ENCODE assay signal across 8 cellular contexts in the genomic region with DNA sequence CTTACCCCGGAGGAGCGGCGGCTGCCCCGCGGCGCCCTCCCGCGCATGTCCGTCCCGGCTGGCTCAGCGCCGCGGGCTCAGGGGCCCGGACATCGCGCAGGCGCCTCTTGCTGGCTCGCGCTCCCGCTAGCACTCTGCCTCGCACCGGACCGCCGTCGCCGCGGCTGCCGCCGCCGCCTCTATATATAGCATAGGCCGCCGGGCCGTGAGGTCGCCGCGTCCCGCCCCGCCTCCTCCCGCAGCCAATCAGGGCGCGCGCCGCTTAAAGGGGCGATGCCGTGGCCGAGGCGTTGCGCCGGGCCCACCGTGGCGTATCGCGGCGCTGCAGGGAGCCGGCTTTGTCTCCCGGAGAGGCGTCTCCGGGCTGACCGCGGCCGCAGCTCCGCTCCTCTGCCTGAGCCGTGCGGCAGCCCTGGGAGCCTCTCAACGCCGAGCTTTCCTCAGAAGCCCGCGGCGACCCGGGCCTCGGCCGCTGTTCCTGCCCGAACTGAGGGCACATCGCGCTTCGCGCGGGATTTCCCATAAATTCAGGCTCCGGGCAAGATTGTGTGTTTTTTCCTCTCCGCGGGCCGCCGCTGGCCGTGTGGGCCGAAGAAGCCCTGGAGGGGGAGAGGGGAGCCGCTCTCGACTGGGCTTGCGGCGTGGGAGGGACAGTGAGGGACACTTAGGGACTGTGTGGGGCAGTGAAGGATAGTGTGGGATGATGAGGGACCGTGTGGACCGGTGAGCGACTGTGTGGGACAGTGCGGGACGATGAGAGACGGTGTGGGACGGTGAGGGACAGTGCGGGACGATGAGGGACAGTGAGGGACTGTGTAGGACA. TPM values are rescaled to one million over a fixed set of nuclear protein-coding genes. Genes with fewer than 3 reads are reported as not detected.
DNase-seq lines count a peak whose midpoint lies in the region; ATAC-seq, FAIRE-seq and TF ChIP-seq lines count a peak whose summit lies in the region.

Gene ERRFI1, minus strand, starts transcription at position 157 of the 823 bp plus-strand sequence. CDS start 10,690 bp downstream, outside the sequence.

- DNase-seq in GM12865 (ENCODE audit: low read depth) (peak; percentile 94), NCI-H2029 (lab: John Stamatoyannopoulos, UW) (peak; percentile 81), activated B cell treated with CpG ODN at 0.5 μM for 24 hours (peak; percentile 92), bronchial epithelial cell (ENCODE audit: low read depth) (peak; percentile 67)
- no peak for DNase-seq in NK-92 treated with Interleukin-12 subunit alpha and Interleukin-12 subunit beta, amount 100 ng/mL, for 24 hours (lab: John Stamatoyannopoulos, UW)

- H3K4me3 Mint-ChIP-seq in activated B cell treated with CpG ODN at 0.5 μM for 24 hours, result peak within 1 kb of the TSS; percentile 86

- H3K4me1 ChIP-seq in iPS-20b (ENCODE audit: insufficient read depth, low read length) (peaks cover 43% of the 10 kb centered on the region), skeletal muscle tissue (ENCODE audit: control insufficient read depth in 3 of 3, insufficient read depth in 3 of 3, low read length in 3 of 3) (peaks cover 25 to 31% (median 29%) of the 10 kb centered on the region in 3 donors)

- intact Hi-C loops in activated B cell treated with CpG ODN at 0.5 μM for 24 hours (cut with micrococcal nuclease), result loop anchor here (1.0 to 5.0 kb wide), 4 partner anchors 244 to 791 kb away; partner anchors contain the start of genes PER3, RERE and SLC45A1

- H3K9ac ChIP-seq in iPS-20b (ENCODE audit: low read depth, low read length), result peak within 1 kb of the TSS; percentile 69
- H3K9ac ChIP-seq in skeletal muscle tissue (ENCODE audit: low read depth in 1 of 3, low read length in 3 of 3), result peak within 1 kb of the TSS; percentile 73 to 88 (median 78)

- POLR2A ChIA-PET in activated B cell treated with CpG ODN at 0.5 μM for 24 hours (lab: Charles Lee), result interaction anchor here (0.6 to 0.9 kb wide), 2 partner anchors 14 to 292 kb away, joined by 3 read pairs; partner anchors contain the start of gene SLC45A1

- no peak for FAIRE-seq in bronchial epithelial cell (lab: Jason Lieb, UNC)

- H3K4me3 ChIP-seq in GM12865 (ENCODE audit: low read depth, low read length) (peak within 1 kb of the TSS; percentile 52), bronchial epithelial cell (ENCODE audit: low read depth, low read length) (peak within 1 kb of the TSS; percentile 92), iPS-20b (ENCODE audit: low read length) (peak within 1 kb of the TSS; percentile 78), skeletal muscle tissue (ENCODE audit: low read length in 3 of 3) (peak within 1 kb of the TSS; percentile 69 to 83 (median 81))

- peaks cover 18% of the 10 kb centered on the region for H3K27me3 Mint-ChIP-seq in activated B cell treated with CpG ODN at 0.5 μM for 24 hours

- peak within 1 kb of the TSS; percentile 21 for H3K27ac Mint-ChIP-seq in activated B cell treated with CpG ODN at 0.5 μM for 24 hours

- H3K9me3 Mint-ChIP-seq in activated B cell treated with CpG ODN at 0.5 μM for 24 hours, result no peaks in the 10 kb centered on the region

- no peak within 1 kb of the TSS for H3K27ac ChIP-seq in iPS-20b (ENCODE audit: low read length)
- peak within 1 kb of the TSS; percentile 83 for H3K27ac ChIP-seq in skeletal muscle tissue (ENCODE audit: low read depth, low read length)

- TF ChIP-seq CTCF in GM12865 (IDR thresholded peaks at IDR 0.05; ENCODE audit: insufficient read depth, low read depth, low read length, missing control alignments), result no peak
- no peak for TF ChIP-seq CTCF in activated B cell treated with CpG ODN at 0.5 μM for 24 hours (IDR thresholded peaks at IDR 0.05)
- no peak for TF ChIP-seq CTCF in bronchial epithelial cell (IDR thresholded peaks at IDR 0.05; ENCODE audit: insufficient read depth, low read length, severe bottlenecking)

- H3K27me3 ChIP-seq in bronchial epithelial cell (ENCODE audit: control insufficient read depth, insufficient read depth, low read length) (no peaks in the 10 kb centered on the region), iPS-20b (ENCODE audit: insufficient read depth, low read length) (peaks cover 22% of the 10 kb centered on the region), skeletal muscle tissue (ENCODE audit: control insufficient read depth in 3 of 3, insufficient read depth in 3 of 3, low read length in 3 of 3) (no peaks in the 10 kb centered on the region)

- peaks cover 12% of the 10 kb centered on the region for H3K4me1 Mint-ChIP-seq in activated B cell treated with CpG ODN at 0.5 μM for 24 hours

- H3K9me3 ChIP-seq in iPS-20b (ENCODE audit: insufficient read depth, low read depth, low read length), result no peaks in the 10 kb centered on the region
- no peaks in the 10 kb centered on the region for H3K9me3 ChIP-seq in skeletal muscle tissue (ENCODE audit: control insufficient read depth in 3 of 3, low read length in 3 of 3)

- no peaks in the 10 kb centered on the region for H3K36me3 Mint-ChIP-seq in activated B cell treated with CpG ODN at 0.5 μM for 24 hours (ENCODE audit: low read depth)

- CTCF ChIA-PET in activated B cell treated with CpG ODN at 0.5 μM for 24 hours (lab: Charles Lee), result interaction anchor here (1.9 kb wide), 1 partner anchor 822 kb away, joined by 5 read pairs; no protein-coding TSS in a partner anchor

- ATAC-seq in HG02798 (IDR thresholded peaks at IDR 0.05; ENCODE audit: poor library complexity, unreplicated experiment) (peak; percentile 92), activated B cell treated with CpG ODN at 0.5 μM for 24 hours (ENCODE audit: low read depth) (peak; percentile 91)

- H3K36me3 ChIP-seq in bronchial epithelial cell (ENCODE audit: control insufficient read depth, insufficient read depth, low read length) (peaks cover 9% of the 10 kb centered on the region), iPS-20b (ENCODE audit: insufficient read depth, low read depth, low read length) (no peaks in the 10 kb centered on the region), skeletal muscle tissue (ENCODE audit: control insufficient read depth in 3 of 3, insufficient read depth in 3 of 3, low read length in 3 of 3) (no peaks in the 10 kb centered on the region)

RNA-seq across cellular contexts. Expression of gene ERRFI1, which starts in this region (rescaled TPM):
- total RNA-seq in activated B cell treated with CpG ODN at 0.5 μM for 24 hours, result 1.3 and 1.4 TPM in 2 replicates
- 126 and 175 TPM in 2 replicates for total RNA-seq in bronchial epithelial cell
- 3.7 TPM for total RNA-seq in skeletal muscle tissue

Comparison
In these comparisons a context has a peak if more than half of its experiments do, and no peak if none do; other contexts are left out.
1. RNA of gene ERRFI1 (total RNA-seq): 126 to 175 TPM in bronchial epithelial cell; 3.7 TPM in skeletal muscle tissue (single experiment) and 1.3 to 1.4 TPM in activated B cell treated with CpG ODN at 0.5 μM for 24 hours; every median in the first group is over 10 times any median in the second.
2. Peak in every context shown above with its lines, with median percentiles within 50 percentile points of each other: H3K4me3 ChIP-seq.